ENCODE assay signal across 19 cellular contexts in the genomic region with DNA sequence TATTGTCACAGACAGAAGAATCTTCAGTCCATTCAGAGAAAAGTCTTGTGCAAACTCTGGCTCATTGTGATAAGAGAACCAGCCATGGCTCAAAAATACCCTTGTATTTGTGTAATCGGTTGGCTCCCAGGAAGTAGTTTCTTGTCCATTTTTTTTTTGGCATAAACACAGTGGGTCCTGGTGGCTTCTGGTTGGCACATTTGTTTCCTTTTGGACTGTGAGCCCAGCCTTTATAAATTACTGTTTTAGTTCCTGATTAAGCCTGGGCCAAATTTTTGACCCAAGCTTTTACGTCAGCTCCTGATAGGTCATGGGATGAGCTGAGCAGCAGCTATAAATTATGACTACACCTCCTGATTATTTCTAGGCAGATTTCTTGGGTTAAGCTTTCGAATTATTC. TPM values are rescaled to one million over a fixed set of nuclear protein-coding genes. Genes with fewer than 3 reads are reported as not detected.
"Had no signal": no experiment of that assay in that cellular context is flagged by ENCODE, and none has a peak within 500 bp of the region (broad histone marks: within the 10 kb centered on the region; RNA-seq: fewer than 3 reads in every experiment).

No MANE protein-coding gene starts in this region.

RNA-seq across cellular contexts. Expression of a gene that starts 19.4 kb away (rescaled TPM):
- total RNA-seq: activated naive CD4-positive, alpha-beta T cell treated with anti-CD3 and anti-CD28 coated beads for 36 hours; activated naive CD4-positive, alpha-beta T cell treated with anti-CD3 and anti-CD28 coated beads, Interleukin-2, amount 50 U/mL, for 72 hours; activated naive CD8-positive, alpha-beta T cell treated with anti-CD3 and anti-CD28 coated beads for 36 hours; activated naive CD8-positive, alpha-beta T cell treated with anti-CD3 and anti-CD28 coated beads, Interleukin-2, amount 10 ng/mL, durations not matched to agents 7 days and 5 days; activated T-cell treated with anti-CD3 and anti-CD28 coated beads, Interleukin-2, amount 50 U/mL, for 4 hours; activated T-cell treated with anti-CD3 and anti-CD28 coated beads, Interleukin-2, amount 50 U/mL, for 72 hours; activated T-helper 1 cell treated with anti-CD3 and anti-CD28 coated beads, Interleukin-12 subunit alpha, Interleukin-12 subunit beta, Interleukin-2, Interleukin-4 antibody, amounts not matched to agents 30 ng/mL and 10 ng/mL and 1 ng/mL, durations not matched to agents 14 hours and 24 hours and 36 hours; activated T-helper 17 cell treated with anti-CD3 and anti-CD28 coated beads, Interleukin-2, amount 50 U/mL, for 72 hours; activated T-helper 2 cell treated with anti-CD3 and anti-CD28 coated beads, Interferon-gamma antibody, Interleukin-2, Interleukin-4, amounts not matched to agents 10 μg/mL and 5 μg/mL and 100 μg/mL, durations not matched to agents 14 hours and 24 hours and 36 hours; adrenal gland; aorta; ascending aorta; astrocyte; breast epithelium; bronchial epithelial cell; cardiac muscle cell; cardiac septum; cerebellum; chondrocyte had no signal
